ENCODE assay signal across 19 cellular contexts in the genomic region with DNA sequence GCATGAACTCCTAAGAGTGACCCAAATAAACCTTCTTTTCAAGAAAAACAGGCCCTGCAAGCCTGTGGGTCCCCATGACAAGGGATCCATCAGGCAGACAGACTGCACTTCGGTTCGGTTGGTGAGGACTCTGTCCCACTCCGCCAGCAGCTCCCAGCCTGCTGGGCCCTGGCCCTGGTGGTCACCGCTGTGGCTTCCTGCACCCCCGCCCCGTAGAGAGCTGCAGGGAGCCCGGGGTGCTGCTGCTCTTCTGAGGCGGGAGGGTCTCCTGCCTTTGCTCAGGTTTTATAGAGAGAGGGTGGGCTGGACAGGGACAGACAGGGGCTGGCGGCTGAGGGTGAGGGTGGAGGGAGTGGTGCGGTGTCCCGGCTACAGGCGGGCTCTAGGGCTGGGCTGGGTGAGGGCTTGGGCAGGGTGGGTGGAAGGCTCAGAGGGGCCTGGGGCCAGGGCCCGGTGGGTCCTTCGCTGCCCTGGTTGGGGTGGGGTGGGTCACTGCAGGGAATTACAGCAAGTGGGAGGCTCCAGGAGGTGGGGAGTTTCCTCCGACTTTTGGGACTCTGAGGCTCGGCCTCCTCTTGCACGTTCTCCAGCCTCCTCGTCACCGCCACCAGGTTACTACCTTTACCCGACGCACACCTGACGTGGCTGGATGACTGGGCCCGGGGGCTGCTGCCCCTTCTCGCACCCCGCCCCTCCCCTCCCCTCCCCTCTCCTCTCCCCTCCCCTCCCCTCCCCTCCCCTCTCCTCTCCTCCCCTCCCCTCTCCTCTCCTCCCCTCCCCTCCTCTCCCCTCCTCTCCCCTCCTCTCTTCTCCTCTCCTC.
DNase-seq lines count a peak whose midpoint lies in the region; ATAC-seq, FAIRE-seq and TF ChIP-seq lines count a peak whose summit lies in the region.
"Had no signal": no experiment of that assay in that cellular context is flagged by ENCODE, and none has a peak within 500 bp of the region (broad histone marks: within the 10 kb centered on the region; RNA-seq: fewer than 3 reads in every experiment).

No MANE protein-coding gene starts in this region.

- peak overlapping the region; percentile 80; the same call in 1 of the 2 replicates for H2BK12ac ChIP-seq in H1 (ENCODE audit: low read depth, low read length)
- H2BK12ac ChIP-seq in neuronal stem cell (ENCODE audit: low read length): peak overlapping the region; percentile 78

- peaks cover 11 to 43% of the 10 kb centered on the region in 2 donors for H3K27me3 Mint-ChIP-seq in natural killer cell (ENCODE audit: low read depth in 2 of 2)

- peak in 1 of 2 experiments; percentile 55 for DNase-seq in H1 (ENCODE audit: low read depth in 1 of 2, low spot score in 2 of 2)
- DNase-seq in neuronal stem cell (ENCODE audit: low spot score): no peak
- no peak for DNase-seq in mammary epithelial cell
- no peak for DNase-seq in natural killer cell
- no peak for DNase-seq in SHP77 (lab: John Stamatoyannopoulos, UW)
- DNase-seq: activated CD4-positive, CD25-positive, alpha-beta regulatory T cell; adrenal gland; BE2C; central memory CD4-positive, alpha-beta T cell; effector CD4-positive, alpha-beta T cell; heart right ventricle; stimulated activated CD4-positive, alpha-beta T cell treated with anti-CD3 and anti-CD28 coated beads, Interleukin-2, amount 100 ng/mL, for 24 hours; T-helper 17 cell had no signal

- WGBS in HUES64: 72% methylated on average over 19 of the region's 25 CpGs
- WGBS in H1 (ENCODE audit: extremely low coverage in 1 of 2, insufficient coverage in 1 of 2, insufficient read length in 1 of 2, insufficient replicate concordance in 2 of 2, low coverage in 1 of 2, low lambda C conversion rate in 2 of 2, missing lambda C conversion rate in 1 of 2), 2 experiments: 71% methylated on average over 11 of the region's 25 CpGs; no CpG with 5 or more reads in 1 of the 2 experiments
- WGBS in neuronal stem cell (ENCODE audit: extremely low coverage in 2 of 2, insufficient read length in 2 of 2, insufficient replicate concordance in 1 of 2), 2 donors: no CpG with 5 or more reads among the region's 25 CpGs
- WGBS in mammary epithelial cell (ENCODE audit: low coverage, missing lambda C conversion rate): 96% methylated on average over 10 of the region's 25 CpGs

- TF ChIP-seq POLR2A in H1 (IDR thresholded peaks at IDR 0.05; ENCODE audit: control extremely low read depth in 1 of 2, low read depth in 2 of 2, low read length in 2 of 2): no peak

- peaks cover 41 to 55% (median 50%) of the 10 kb centered on the region in 11 experiments for H3K27me3 ChIP-seq in BLaER1 treated with 17β-estradiol and CSF1 and Interleukin-3, amounts not matched to agents 10 nM and 100 nM
- H3K27me3 ChIP-seq in HUES64 (ENCODE audit: insufficient read depth, low read length): peaks cover 21% of the 10 kb centered on the region
- H3K27me3 ChIP-seq in H1 (replicated peaks in 1 of 4; ENCODE audit: control insufficient read depth in 3 of 4, extremely low read depth in 1 of 4, insufficient read depth in 3 of 4, low read length in 3 of 4): peaks cover 0 to 9% (median 1%) of the 10 kb centered on the region in 4 experiments; a peak in 2 of 7 replicates
- peaks cover 0 to 4% (median 4%) of the 10 kb centered on the region in 3 experiments for H3K27me3 ChIP-seq in neuronal stem cell (ENCODE audit: control insufficient read depth in 3 of 3, insufficient read depth in 3 of 3, low read depth in 1 of 3, low read length in 3 of 3)
- H3K27me3 ChIP-seq in mammary epithelial cell (ENCODE audit: insufficient read depth, low read length): peaks cover 6% of the 10 kb centered on the region

- no peak overlapping the region for H3K4ac ChIP-seq in H1 (replicated peaks; ENCODE audit: insufficient read length, low read depth, low read length)
- H3K4ac ChIP-seq in neuronal stem cell (ENCODE audit: low read length): no peak overlapping the region

- H4K20me1 ChIP-seq in BLaER1 treated with 17β-estradiol and CSF1 and Interleukin-3, amounts not matched to agents 10 nM and 100 nM: peaks cover 0 to 9% (median 0%) of the 10 kb centered on the region in 11 experiments; a peak in 4 of 22 replicates
- H4K20me1 ChIP-seq in H1 (replicated peaks in 1 of 2; ENCODE audit: control insufficient read depth in 1 of 2, insufficient read depth in 2 of 2, low read length in 2 of 2): peaks cover 0 to 1% of the 10 kb centered on the region in 2 experiments
- H4K20me1 ChIP-seq in mammary epithelial cell (ENCODE audit: insufficient read depth, low read length): no peaks in the 10 kb centered on the region

- H3K36me3 ChIP-seq in BLaER1 treated with 17β-estradiol and CSF1 and Interleukin-3, amounts not matched to agents 10 nM and 100 nM: no peaks in the 10 kb centered on the region
- no peaks in the 10 kb centered on the region for H3K36me3 ChIP-seq in HUES64 (ENCODE audit: insufficient read depth, low read length)
- H3K36me3 ChIP-seq in H1 (ENCODE audit: control insufficient read depth in 2 of 4, insufficient read depth in 4 of 4, low read length in 3 of 4): no peaks in the 10 kb centered on the region
- no peaks in the 10 kb centered on the region for H3K36me3 ChIP-seq in neuronal stem cell (replicated peaks in 1 of 2; ENCODE audit: control insufficient read depth in 2 of 2, insufficient read depth in 2 of 2, low read length in 2 of 2)
- H3K36me3 ChIP-seq in mammary epithelial cell (ENCODE audit: insufficient read depth, low read length): no peaks in the 10 kb centered on the region
- H3K36me3 ChIP-seq: adrenal gland, BE2C, heart right ventricle had no signal

- H3K4me1 Mint-ChIP-seq in natural killer cell: peaks cover 7 to 9% of the 10 kb centered on the region in 2 donors

- H3K14ac ChIP-seq in H1 (ENCODE audit: insufficient read length) (no peak overlapping the region), neuronal stem cell (ENCODE audit: low read length) (peak overlapping the region; percentile 65)

- CTCF ChIA-PET in H1 (lab: Charles Lee; ENCODE audit: partially characterized antibody): interaction anchor here (0.9 to 2.1 kb wide), 5 partner anchors 11 to 94 kb away, joined by 3 to 9 read pairs (median 4); no protein-coding TSS in a partner anchor
- CTCF ChIA-PET in mammary epithelial cell (lab: Charles Lee; ENCODE audit: low non-redundant PET): no interaction called here

- H4K5ac ChIP-seq in H1 (ENCODE audit: insufficient read length, low read depth, low read length): no peak overlapping the region

- BruUV-seq in mammary epithelial cell (replicated peaks; lab: Mats Ljungman, UMichigan): no TSS peak

- H2BK120ac ChIP-seq in H1 (replicated peaks; ENCODE audit: low read depth, low read length) (no peak overlapping the region), neuronal stem cell (ENCODE audit: low read depth, low read length) (peak overlapping the region; percentile 87)

- dilution Hi-C loops in mammary epithelial cell (cut with HindIII; ENCODE audit: low sequenced_read_pairs): loop anchor here (10.0 kb wide), 1 partner anchor 55 kb away; no protein-coding TSS in a partner anchor

- H3K56ac ChIP-seq in H1 (replicated peaks; ENCODE audit: insufficient read length, low read depth, low read length): peak overlapping the region; percentile 55

- TF ChIP-seq CTCF in H1 (IDR thresholded peaks at IDR 0.05; ENCODE audit: control extremely low read depth in 1 of 3, insufficient read depth in 1 of 3, low read depth in 1 of 3, low read length in 3 of 3): no peak
- no peak for TF ChIP-seq CTCF in mammary epithelial cell (conservative IDR thresholded peaks at IDR 0.05 in 1 of 2, IDR thresholded peaks at IDR 0.05 in 1 of 2; ENCODE audit: extremely low read depth in 1 of 2, insufficient read depth in 1 of 2, low read depth in 1 of 2, low read length in 2 of 2)
- TF ChIP-seq CTCF in natural killer cell (IDR thresholded peaks at IDR 0.05): no peak

- ATAC-seq in natural killer cell: no peak
- ATAC-seq: heart right ventricle, T-helper 17 cell had no signal

- H2BK5ac ChIP-seq in H1 (ENCODE audit: low read depth, low read length): no peak overlapping the region
- H2BK5ac ChIP-seq in neuronal stem cell (ENCODE audit: low read length): no peak overlapping the region

- FAIRE-seq in H1 (lab: Jason Lieb, UNC): no peak
- FAIRE-seq: keratinocyte had no signal

- H2AFZ ChIP-seq in H1 (ENCODE audit: low read length) (no peak overlapping the region), neuronal stem cell (ENCODE audit: low read length) (peak overlapping the region; percentile 93), mammary epithelial cell (ENCODE audit: low read depth, low read length) (no peak overlapping the region)
- H2AFZ ChIP-seq: GM23248 had no signal

- H3K9me3 Mint-ChIP-seq in natural killer cell: no peaks in the 10 kb centered on the region

- H3K79me2 ChIP-seq in H1 (ENCODE audit: control insufficient read depth in 1 of 2, insufficient read depth in 2 of 2, low read length in 2 of 2) (no peaks in the 10 kb centered on the region), mammary epithelial cell (ENCODE audit: insufficient read depth, low read length) (no peaks in the 10 kb centered on the region)

- H3K36me3 Mint-ChIP-seq in natural killer cell: no peaks in the 10 kb centered on the region

- no peak overlapping the region for H3K4me3 Mint-ChIP-seq in natural killer cell

- H4K8ac ChIP-seq in H1 (ENCODE audit: extremely low read depth, insufficient read depth, low read length): no peak overlapping the region; the same call in 1 of the 2 replicates
- H4K8ac ChIP-seq in neuronal stem cell (ENCODE audit: low read depth, low read length): no peak overlapping the region

- H4K91ac ChIP-seq in H1 (replicated peaks; ENCODE audit: insufficient read length, low read length) (no peak overlapping the region), neuronal stem cell (ENCODE audit: low read depth, low read length, poor library complexity) (peak overlapping the region; percentile 48)

- no peak overlapping the region; the same call in none of the 2 replicates for H3K18ac ChIP-seq in H1 (ENCODE audit: extremely low read depth, low read length)
- peak overlapping the region; percentile 93 for H3K18ac ChIP-seq in neuronal stem cell (ENCODE audit: low read length)

- H3K27ac ChIP-seq in BLaER1 treated with 17β-estradiol and CSF1 and Interleukin-3, amounts not matched to agents 10 nM and 100 nM: no peak overlapping the region
- H3K27ac ChIP-seq in HUES64 (ENCODE audit: low read depth, low read length) (no peak overlapping the region), H1 (ENCODE audit: low read depth, low read length) (no peak overlapping the region), neuronal stem cell (replicated peaks; ENCODE audit: low read length) (no peak overlapping the region), mammary epithelial cell (ENCODE audit: insufficient read depth, low read depth, low read length) (no peak overlapping the region)
- H3K27ac ChIP-seq: adrenal gland, GM23248, heart right ventricle, HL-60, RWPE1 had no signal

- in situ Hi-C loops in mammary epithelial cell (cut with MboI; ENCODE audit: low sequenced_read_pairs in 2 of 2): no loop called here

- H3K9me3 ChIP-seq in BLaER1 treated with 17β-estradiol and CSF1 and Interleukin-3, amounts not matched to agents 10 nM and 100 nM (replicated peaks in 1 of 11): no peaks in the 10 kb centered on the region
- H3K9me3 ChIP-seq in HUES64 (ENCODE audit: insufficient read depth, low read depth, low read length) (no peaks in the 10 kb centered on the region), H1 (ENCODE audit: insufficient read depth in 2 of 2, low read depth in 1 of 2, low read length in 1 of 2) (no peaks in the 10 kb centered on the region), neuronal stem cell (replicated peaks in 1 of 2; ENCODE audit: control insufficient read depth in 2 of 2, insufficient read depth in 1 of 2, low read depth in 1 of 2, low read length in 2 of 2) (no peaks in the 10 kb centered on the region), mammary epithelial cell (replicated peaks; ENCODE audit: insufficient read depth, low read length) (no peaks in the 10 kb centered on the region)
- H3K9me3 ChIP-seq: adrenal gland, BE2C, heart right ventricle had no signal

- TF ChIP-seq EP300 in H1 (IDR thresholded peaks at IDR 0.05; ENCODE audit: borderline replicate concordance in 1 of 2, low read depth in 2 of 2, low read length in 2 of 2): no peak

- no peak for TF ChIP-seq RAD21 in H1 (IDR thresholded peaks at IDR 0.05 in 1 of 2, conservative IDR thresholded peaks at IDR 0.05 in 1 of 2; ENCODE audit: low read depth in 2 of 2, low read length in 2 of 2)

- POLR2A ChIA-PET in H1 (lab: Charles Lee; ENCODE audit: partially characterized antibody): interaction anchor here (0.7 to 1.9 kb wide), 6 partner anchors 14 to 120 kb away, joined by 3 to 9 read pairs (median 4); partner anchors contain the start of gene CBX4

- no peak overlapping the region for H3K9ac ChIP-seq in BLaER1 treated with 17β-estradiol and CSF1 and Interleukin-3, amounts not matched to agents 10 nM and 100 nM
- H3K9ac ChIP-seq in HUES64 (ENCODE audit: low read depth, low read length) (0 out of 2 replicates have a peak overlapping the region, but pooled peaks have one; percentile 61), H1 (replicated peaks in 1 of 4; ENCODE audit: extremely low read depth in 1 of 4, low read depth in 3 of 4, low read length in 3 of 4) (no peak overlapping the region), neuronal stem cell (ENCODE audit: low read depth, low read length, poor library complexity) (no peak overlapping the region), mammary epithelial cell (ENCODE audit: insufficient read depth, low read length) (no peak overlapping the region)
- H3K9ac ChIP-seq: GM23248 had no signal

- H3K79me1 ChIP-seq in H1 (ENCODE audit: low read depth, low read length) (no peaks in the 10 kb centered on the region), neuronal stem cell (ENCODE audit: low read depth, low read length) (no peaks in the 10 kb centered on the region)

- H3K4me3 ChIP-seq in BLaER1 treated with 17β-estradiol and CSF1 and Interleukin-3, amounts not matched to agents 10 nM and 100 nM: no peak overlapping the region
- H3K4me3 ChIP-seq in HUES64 (ENCODE audit: low read length) (peak overlapping the region; percentile 61), H1 (ENCODE audit: extremely low read depth in 1 of 4, insufficient read depth in 2 of 4, low read depth in 3 of 4, low read length in 4 of 4) (peak overlapping the region; percentile 42 to 66 (median 58); a peak in 6 of 8 replicates), neuronal stem cell (ENCODE audit: low read length in 2 of 2) (peak overlapping the region in 1 of 2 donors; percentile 47), mammary epithelial cell (replicated peaks in 1 of 3; ENCODE audit: insufficient read depth in 1 of 3, low read depth in 2 of 3, low read length in 3 of 3) (peak overlapping the region in 1 of 3 experiments; percentile 32)

- H3K27ac Mint-ChIP-seq in natural killer cell: no peak overlapping the region
- H3K27ac Mint-ChIP-seq: T-helper 17 cell had no signal

- no peak overlapping the region for H2BK20ac ChIP-seq in H1 (ENCODE audit: low read length)

- H2BK15ac ChIP-seq in H1 (ENCODE audit: low read length): peak overlapping the region; percentile 72
- H2BK15ac ChIP-seq in neuronal stem cell (ENCODE audit: low read length): peak overlapping the region; percentile 95

- H3K4me1 ChIP-seq in BLaER1 treated with 17β-estradiol and CSF1 and Interleukin-3, amounts not matched to agents 10 nM and 100 nM: peaks cover 38 to 84% (median 74%) of the 10 kb centered on the region in 10 experiments
- H3K4me1 ChIP-seq in HUES64 (ENCODE audit: insufficient read depth, low read length): peaks cover 10% of the 10 kb centered on the region
- peaks cover 3 to 38% (median 24%) of the 10 kb centered on the region in 4 experiments for H3K4me1 ChIP-seq in H1 (replicated peaks in 1 of 4; ENCODE audit: control insufficient read depth in 3 of 4, insufficient read depth in 4 of 4, low read length in 3 of 4)
- H3K4me1 ChIP-seq in neuronal stem cell (ENCODE audit: control insufficient read depth in 2 of 2, insufficient read depth in 1 of 2, low read depth in 1 of 2, low read length in 2 of 2): peaks cover 14 to 17% of the 10 kb centered on the region in 2 donors
- peaks cover 21% of the 10 kb centered on the region for H3K4me1 ChIP-seq in mammary epithelial cell (ENCODE audit: insufficient read depth, low read length)
- H3K4me1 ChIP-seq: BE2C had no signal

- intact Hi-C loops in mammary epithelial cell (cut with micrococcal nuclease): no loop called here
- intact Hi-C loops in natural killer cell (cut with micrococcal nuclease): no loop called here

- H2AK5ac ChIP-seq in H1 (ENCODE audit: low read depth, low read length) (peak overlapping the region; percentile 67; the same call in 1 of the 2 replicates), neuronal stem cell (ENCODE audit: low read depth, low read length) (peak overlapping the region; percentile 96)

- H3K4me2 ChIP-seq in BLaER1 treated with 17β-estradiol and CSF1 and Interleukin-3, amounts not matched to agents 10 nM and 100 nM: peak overlapping the region in 8 of 11 experiments; percentile 57 to 99 (median 67); a peak in 14 of 22 replicates
- H3K4me2 ChIP-seq in H1 (ENCODE audit: insufficient read depth in 1 of 2, low read depth in 2 of 2, low read length in 2 of 2): peak overlapping the region; percentile 71 to 93; a peak in 3 of 4 replicates
- no peak overlapping the region for H3K4me2 ChIP-seq in neuronal stem cell (ENCODE audit: insufficient read depth, low read length, poor library complexity, severe bottlenecking)
- H3K4me2 ChIP-seq in mammary epithelial cell (ENCODE audit: insufficient read depth, low read depth, low read length): no peak overlapping the region

- peaks cover 4% of the 10 kb centered on the region; the same call in 1 of the 2 replicates for H3K23me2 ChIP-seq in H1 (ENCODE audit: low read depth, low read length)

- no peak overlapping the region for H3K23ac ChIP-seq in H1 (ENCODE audit: insufficient read length)
- peak overlapping the region; percentile 82 for H3K23ac ChIP-seq in neuronal stem cell (ENCODE audit: low read depth, low read length, poor library complexity)

Comparison
In these comparisons a context has a peak if more than half of its experiments do, and no peak if none do; other contexts are left out.
1. H3K4me2 ChIP-seq: peak in BLaER1 treated with 17β-estradiol and CSF1 and Interleukin-3, amounts not matched to agents 10 nM and 100 nM (8 of 11) and H1 (2 of 2); none in neuronal stem cell (single experiment) and mammary epithelial cell (single experiment).
2. H3K4me3 ChIP-seq: peak in HUES64 (single experiment) and H1 (4 of 4); none in BLaER1 treated with 17β-estradiol and CSF1 and Interleukin-3, amounts not matched to agents 10 nM and 100 nM (0 of 10).